11 cellular contexts compared by ENCODE assay signal in genomic region chr3:52270252-52270754, GRCh38. TPM values are rescaled to one million over a fixed set of nuclear protein-coding genes. Genes with fewer than 3 reads are reported as not detected.
A peak's percentile ranks its signal among the peaks of the same experiment; 100 is the strongest.
DNase-seq lines count a peak whose midpoint lies in the region; ATAC-seq and TF ChIP-seq lines count a peak whose summit lies in the region.
"Had no signal": no experiment of that assay in that cellular context is flagged by ENCODE, and none has a peak within 500 bp of the region (broad histone marks: within the 10 kb centered on the region; RNA-seq: fewer than 3 reads in every experiment).

No MANE protein-coding gene starts in this region.

- 44% methylated on average over 9 of the region's 9 CpGs for WGBS in esophagus muscularis mucosa
- WGBS in psoas muscle, 3 donors = 41 to 50% (median 43%) methylated on average over 9 of the region's 9 CpGs

- peaks cover 71% of the 10 kb centered on the region for H3K36me3 Mint-ChIP-seq in WTC11

- peaks cover 80% of the 10 kb centered on the region for H4K20me1 ChIP-seq in DND-41 (ENCODE audit: insufficient read depth, low read length)

- H3K36me3 ChIP-seq in DND-41 (ENCODE audit: insufficient read depth, low read length) (peaks cover 92% of the 10 kb centered on the region), esophagus muscularis mucosa (peaks cover 14 to 63% (median 51%) of the 10 kb centered on the region in 4 donors), psoas muscle (ENCODE audit: insufficient read depth in 1 of 2, low read depth in 1 of 2) (peaks cover 11 to 75% of the 10 kb centered on the region in 2 donors)

- no peak overlapping the region for H3K4me3 ChIP-seq in DND-41 (ENCODE audit: low read depth in 1 of 2, low read length in 2 of 2)
- peak overlapping the region in 1 of 4 donors; percentile 8 for H3K4me3 ChIP-seq in esophagus muscularis mucosa
- H3K4me3 ChIP-seq in psoas muscle = no peak overlapping the region

- no peaks in the 10 kb centered on the region for H3K9me3 Mint-ChIP-seq in WTC11

- peaks cover 12% of the 10 kb centered on the region; the same call in 1 of the 2 replicates for H3K4me1 Mint-ChIP-seq in WTC11

- TF ChIP-seq CTCF in DND-41 (IDR thresholded peaks at IDR 0.05; ENCODE audit: borderline replicate concordance, extremely low read depth, low read length, poor library complexity, severe bottlenecking) (no peak), WTC11 (IDR thresholded peaks at IDR 0.05) (no peak), esophagus muscularis mucosa (IDR thresholded peaks at IDR 0.05) (no peak), psoas muscle (IDR thresholded peaks at IDR 0.05) (no peak)

- ATAC-seq in DND-41 (ENCODE audit: insufficient read depth, low read depth) (no peak), WTC11 (no peak), psoas muscle (no peak), GM18868 (IDR thresholded peaks at IDR 0.05; ENCODE audit: unreplicated experiment) (no peak), HG03565 (IDR thresholded peaks at IDR 0.05; ENCODE audit: unreplicated experiment) (no peak), HG03378 (IDR thresholded peaks at IDR 0.05; ENCODE audit: unreplicated experiment) (no peak)

- H3K9me3 ChIP-seq in DND-41 (ENCODE audit: insufficient read depth, low read length, severe bottlenecking) = no peaks in the 10 kb centered on the region
- H3K9me3 ChIP-seq in esophagus muscularis mucosa = no peaks in the 10 kb centered on the region
- no peaks in the 10 kb centered on the region for H3K9me3 ChIP-seq in psoas muscle

- H3K27me3 ChIP-seq in DND-41 (ENCODE audit: insufficient read depth, low read length, poor library complexity) = no peaks in the 10 kb centered on the region
- H3K27me3 ChIP-seq in esophagus muscularis mucosa = no peaks in the 10 kb centered on the region
- no peaks in the 10 kb centered on the region for H3K27me3 ChIP-seq in psoas muscle (ENCODE audit: insufficient read depth in 3 of 3, low read length in 2 of 3)

- TF ChIP-seq EP300 in esophagus muscularis mucosa (IDR thresholded peaks at IDR 0.05) = no peak

- DNase-seq in DND-41 (no peak), WTC11 (ENCODE audit: low spot score) (no peak), esophagus muscularis mucosa (ENCODE audit: extremely low spot score) (no peak), psoas muscle (no peak), NCI-H748 treated with DMSO at 0.1 percent for 48 hours (lab: John Stamatoyannopoulos, UW) (no peak)
- DNase-seq: KG1, posterior cingulate gyrus had no signal

- POLR2A ChIA-PET in WTC11 (lab: Charles Lee) = no interaction called here

- intact Hi-C loops in esophagus muscularis mucosa (cut with DNase I) = loop anchor here (1.0 kb wide), 1 partner anchor 14 kb away; no protein-coding TSS in a partner anchor
- intact Hi-C loops in psoas muscle (cut with DNase I) = no loop called here

- H3K27ac ChIP-seq in DND-41 (ENCODE audit: low read length) = no peak overlapping the region
- H3K27ac ChIP-seq in esophagus muscularis mucosa (replicated peaks in 1 of 4) = peak overlapping the region; percentile 50 to 98 (median 97)
- peak overlapping the region; percentile 51 for H3K27ac ChIP-seq in psoas muscle
- H3K27ac ChIP-seq: VCaP had no signal

- H3K27ac Mint-ChIP-seq in WTC11 = 0 out of 2 replicates have a peak overlapping the region, but pooled peaks have one; percentile 57

- no peak overlapping the region for H3K9ac ChIP-seq in DND-41 (ENCODE audit: low read depth, low read length)

- no peaks in the 10 kb centered on the region for H3K27me3 Mint-ChIP-seq in WTC11 (ENCODE audit: low read depth)

- peaks cover 96% of the 10 kb centered on the region for H3K79me2 ChIP-seq in DND-41 (ENCODE audit: insufficient read depth, low read length)

- H3K4me2 ChIP-seq in DND-41 (ENCODE audit: insufficient read depth, low read length) = peak overlapping the region; percentile 34; the same call in 1 of the 2 replicates

- peaks cover 23% of the 10 kb centered on the region for H3K4me1 ChIP-seq in DND-41 (ENCODE audit: insufficient read depth, low read length)
- peaks cover 66 to 81% (median 76%) of the 10 kb centered on the region in 4 donors for H3K4me1 ChIP-seq in esophagus muscularis mucosa
- peaks cover 50% of the 10 kb centered on the region for H3K4me1 ChIP-seq in psoas muscle

- TF ChIP-seq POLR2A in esophagus muscularis mucosa (IDR thresholded peaks at IDR 0.05; ENCODE audit: low read depth) = no peak

- CTCF ChIA-PET in WTC11 (lab: Charles Lee) = no interaction called here

- H3K4me3 Mint-ChIP-seq in WTC11 = no peak overlapping the region

- H2AFZ ChIP-seq in DND-41 (ENCODE audit: low read depth, low read length) = no peak overlapping the region

TF ChIP-seq in WTC11, 78 proteins besides CTCF, POLR2A, EP300 and RAD21:
- TF ChIP-seq ATF1 (CRISPR knock-in tag; IDR thresholded peaks at IDR 0.05) (no peak), ZNF396 (CRISPR knock-in tag; IDR thresholded peaks at IDR 0.05; ENCODE audit: borderline replicate concordance) (no peak), FOXP1 (CRISPR knock-in tag; IDR thresholded peaks at IDR 0.05; ENCODE audit: borderline replicate concordance) (no peak), CBFB (CRISPR knock-in tag; IDR thresholded peaks at IDR 0.05; ENCODE audit: low read depth) (no peak), PRRX2 (CRISPR knock-in tag; IDR thresholded peaks at IDR 0.05) (no peak), OVOL2 (CRISPR knock-in tag; IDR thresholded peaks at IDR 0.05; ENCODE audit: borderline replicate concordance) (no peak)
TF ChIP-seq in WTC11: peak in this region for 0.

RNA-seq across cellular contexts. Expression of gene WDR82, which starts 8.1 kb away (rescaled TPM):
- total RNA-seq in WTC11 (2021) = 64.6 to 69.7 TPM (median 64.9 TPM) in 3 replicates
- 100 to 1,000 TPM in 1 of 4 donors, 10 to 100 TPM in 3; 62.6 to 101 (median 80.9) TPM for total RNA-seq in esophagus muscularis mucosa
- total RNA-seq in psoas muscle = 10 to 100 TPM; 62.1 to 93.1 (median 85.5) TPM
- polyA plus RNA-seq in psoas muscle = 10 to 100 TPM; 46.1 to 96.7 (median 53.4) TPM

RNA-seq across cellular contexts. Expression of gene GLYCTK, which starts 17.3 kb away (rescaled TPM):
- total RNA-seq in WTC11 (2021) = 5.8 to 8.7 TPM (median 6.2 TPM) in 3 replicates
- 1 to 10 TPM; 4.1 to 5.3 (median 4.8) TPM for total RNA-seq in esophagus muscularis mucosa
- 1 to 10 TPM; 3.0 to 7.2 (median 5.7) TPM for total RNA-seq in psoas muscle
- polyA plus RNA-seq in psoas muscle = 10 to 100 TPM in 1 of 3 donors, 1 to 10 TPM in 2; 3.1 to 16.5 (median 4.2) TPM

RNA-seq across cellular contexts. Expression of gene PPM1M, which starts 24.7 kb away (rescaled TPM):
- total RNA-seq in WTC11 (2021) (5.1 to 7.0 TPM (median 6.0 TPM) in 3 replicates), esophagus muscularis mucosa (10 to 100 TPM; 24.1 to 35.7 (median 32.4) TPM), psoas muscle (1 to 10 TPM; 2.1 to 7.5 (median 3.9) TPM)
- 1 to 10 TPM; 2.5 to 3.3 (median 2.6) TPM for polyA plus RNA-seq in psoas muscle

RNA-seq across cellular contexts. Expression of gene TWF2, which starts 31.3 kb away (rescaled TPM):
- total RNA-seq in WTC11 (2021) (60.8 to 71.1 TPM (median 66.3 TPM) in 3 replicates), esophagus muscularis mucosa (10 to 100 TPM; 66.4 to 89.5 (median 79.9) TPM), psoas muscle (100 to 1,000 TPM in 3 of 4 donors, 10 to 100 TPM in 1; 74.9 to 224 (median 138) TPM)
- 100 to 1,000 TPM in 1 of 3 donors, 10 to 100 TPM in 2; 19.6 to 160 (median 74.6) TPM for polyA plus RNA-seq in psoas muscle

RNA-seq across cellular contexts. Expression of gene TLR9, which starts 44.9 kb away (rescaled TPM):
- total RNA-seq in WTC11 (2021) (not detected in 3 replicates), esophagus muscularis mucosa (under 1 TPM in 3 of 4 donors, not detected in 1; 0.13 to 0.69 (median 0.17) TPM), psoas muscle (under 1 TPM in 3 of 4 donors, not detected in 1; 0.34 to 0.55 (median 0.41) TPM)
- polyA plus RNA-seq in psoas muscle = under 1 TPM; 0.04 to 0.14 (median 0.08) TPM
